8 cellular contexts compared by ENCODE assay signal in genomic region chr20:10536531-10536930, GRCh38.
DNase-seq lines count a peak whose midpoint lies in the region; ATAC-seq lines count a peak whose summit lies in the region.

No MANE protein-coding gene starts in this region.

- no peaks in the 10 kb centered on the region for H3K9me3 Mint-ChIP-seq in activated T-helper 17 cell treated with anti-CD3 and anti-CD28 coated beads, Interleukin-2, amount 50 U/mL, for 72 hours

- DNase-seq in DMS153 (lab: John Stamatoyannopoulos, UW) = peak; percentile 48
- DNase-seq in activated CD4-positive, alpha-beta T cell treated with anti-CD3 and anti-CD28 coated beads for 48 hours = peak; percentile 35
- peak; percentile 18 for DNase-seq in left kidney (ENCODE audit: low read depth, low spot score)
- no peak for DNase-seq in NCI-H524 treated with DMSO at 0.1 percent for 48 hours (lab: John Stamatoyannopoulos, UW)
- no peak for DNase-seq in SKM-1 (lab: John Stamatoyannopoulos, UW; ENCODE audit: unreplicated experiment)

- no peak overlapping the region for H3K4me3 Mint-ChIP-seq in activated T-helper 17 cell treated with anti-CD3 and anti-CD28 coated beads, Interleukin-2, amount 50 U/mL, for 72 hours

- ATAC-seq in HG02885 (IDR thresholded peaks at IDR 0.05; ENCODE audit: poor library complexity, unreplicated experiment) = peak; percentile 62
- no peak for ATAC-seq in activated T-helper 17 cell treated with anti-CD3 and anti-CD28 coated beads, Interleukin-2, amount 50 U/mL, for 72 hours (replicated peaks)
- no peak for ATAC-seq in HG02840 (IDR thresholded peaks at IDR 0.05; ENCODE audit: low FRiP score, unreplicated experiment)

- peaks cover 16% of the 10 kb centered on the region for H3K4me1 Mint-ChIP-seq in activated T-helper 17 cell treated with anti-CD3 and anti-CD28 coated beads, Interleukin-2, amount 50 U/mL, for 72 hours

- H3K27ac Mint-ChIP-seq in activated T-helper 17 cell treated with anti-CD3 and anti-CD28 coated beads, Interleukin-2, amount 50 U/mL, for 72 hours = no peak overlapping the region

- no peaks in the 10 kb centered on the region for H3K27me3 Mint-ChIP-seq in activated T-helper 17 cell treated with anti-CD3 and anti-CD28 coated beads, Interleukin-2, amount 50 U/mL, for 72 hours

- no peaks in the 10 kb centered on the region for H3K36me3 Mint-ChIP-seq in activated T-helper 17 cell treated with anti-CD3 and anti-CD28 coated beads, Interleukin-2, amount 50 U/mL, for 72 hours (ENCODE audit: low read depth)

Comparison
In these comparisons a context has a peak if more than half of its experiments do, and no peak if none do; other contexts are left out.
1. DNase-seq: peak in DMS153 (single experiment), activated CD4-positive, alpha-beta T cell treated with anti-CD3 and anti-CD28 coated beads for 48 hours (single experiment) and left kidney (single experiment); none in NCI-H524 treated with DMSO at 0.1 percent for 48 hours (single experiment) and SKM-1 (single experiment).